In genomic region chr9:5186416-5187169, GRCh38 we compare ENCODE assay signal across 9 cellular contexts. TPM values are rescaled to one million over a fixed set of nuclear protein-coding genes. Genes with fewer than 3 reads are reported as not detected.
DNase-seq lines count a peak whose midpoint lies in the region; ATAC-seq and TF ChIP-seq lines count a peak whose summit lies in the region.
"Had no signal": no experiment of that assay in that cellular context is flagged by ENCODE, and none has a peak within 500 bp of the region (broad histone marks: within the 10 kb centered on the region; RNA-seq: fewer than 3 reads in every experiment).

No MANE protein-coding gene starts in this region.

- peaks cover 13% of the 10 kb centered on the region for H3K4me1 Mint-ChIP-seq in activated naive CD4-positive, alpha-beta T cell treated with anti-CD3 and anti-CD28 coated beads for 36 hours (ENCODE audit: low read depth)

- H3K4me3 Mint-ChIP-seq in activated naive CD4-positive, alpha-beta T cell treated with anti-CD3 and anti-CD28 coated beads for 36 hours, result no peak overlapping the region
- H3K4me3 Mint-ChIP-seq: activated naive CD4-positive, alpha-beta T cell treated with anti-CD3 and anti-CD28 coated beads, Interleukin-2, amount 50 U/mL, for 24 hours had no signal

- H3K36me3 ChIP-seq in psoas muscle (ENCODE audit: insufficient read depth in 1 of 2, low read depth in 1 of 2), result no peaks in the 10 kb centered on the region

- WGBS in psoas muscle, 3 donors, result 34 to 36% (median 36%) methylated on average over 8 of the region's 8 CpGs

- intact Hi-C loops in activated naive CD4-positive, alpha-beta T cell treated with anti-CD3 and anti-CD28 coated beads for 36 hours (cut with micrococcal nuclease), result loop anchor here (1.0 to 5.0 kb wide), 10 partner anchors 76 to 646 kb away; partner anchors contain the start of gene ERMP1
- intact Hi-C loops in psoas muscle (cut with DNase I), result loop anchor here (5.0 kb wide), 3 partner anchors 401 to 416 kb away; no protein-coding TSS in a partner anchor

- no peak overlapping the region for H3K27ac Mint-ChIP-seq in activated naive CD4-positive, alpha-beta T cell treated with anti-CD3 and anti-CD28 coated beads for 36 hours
- H3K27ac Mint-ChIP-seq: activated naive CD4-positive, alpha-beta T cell treated with anti-CD3 and anti-CD28 coated beads, Interleukin-2, amount 50 U/mL, for 24 hours had no signal

- no peaks in the 10 kb centered on the region for H3K9me3 ChIP-seq in psoas muscle

- peak in 3 of 4 donors; percentile 53 to 77 (median 62) for ATAC-seq in psoas muscle
- no peak for ATAC-seq in HG03139 (IDR thresholded peaks at IDR 0.05; ENCODE audit: unreplicated experiment)

- no peaks in the 10 kb centered on the region for H3K4me1 ChIP-seq in psoas muscle

- H3K9me3 Mint-ChIP-seq in activated naive CD4-positive, alpha-beta T cell treated with anti-CD3 and anti-CD28 coated beads for 36 hours, result no peaks in the 10 kb centered on the region
- H3K9me3 Mint-ChIP-seq: activated naive CD4-positive, alpha-beta T cell treated with anti-CD3 and anti-CD28 coated beads, Interleukin-2, amount 50 U/mL, for 24 hours had no signal

- DNase-seq in EH (ENCODE audit: low read depth) (peak; percentile 67), HuH-7 (ENCODE audit: low spot score) (peak; percentile 34), RKO (ENCODE audit: low spot score) (peak; percentile 65), globus pallidus (ENCODE audit: low spot score) (peak; percentile 33), psoas muscle (no peak), cortex of kidney (lab: John Stamatoyannopoulos, UW) (no peak)
- peak; percentile 79 for DNase-seq in activated naive CD4-positive, alpha-beta T cell treated with anti-CD3 and anti-CD28 coated beads for 36 hours

- H3K4me3 ChIP-seq in psoas muscle, result no peak overlapping the region

- no peak overlapping the region for H3K27ac ChIP-seq in psoas muscle

- H3K36me3 Mint-ChIP-seq in activated naive CD4-positive, alpha-beta T cell treated with anti-CD3 and anti-CD28 coated beads for 36 hours (ENCODE audit: low read depth), result no peaks in the 10 kb centered on the region
- H3K36me3 Mint-ChIP-seq: activated naive CD4-positive, alpha-beta T cell treated with anti-CD3 and anti-CD28 coated beads, Interleukin-2, amount 50 U/mL, for 24 hours had no signal

- peaks cover 0 to 3% (median 0%) of the 10 kb centered on the region in 3 donors for H3K27me3 ChIP-seq in psoas muscle (ENCODE audit: insufficient read depth in 3 of 3, low read length in 2 of 3)

- TF ChIP-seq CTCF in psoas muscle (IDR thresholded peaks at IDR 0.05), result peak; percentile 70

- H3K27me3 Mint-ChIP-seq in activated naive CD4-positive, alpha-beta T cell treated with anti-CD3 and anti-CD28 coated beads for 36 hours (ENCODE audit: low read depth), result no peaks in the 10 kb centered on the region
- H3K27me3 Mint-ChIP-seq: activated naive CD4-positive, alpha-beta T cell treated with anti-CD3 and anti-CD28 coated beads, Interleukin-2, amount 50 U/mL, for 24 hours had no signal

- CTCF ChIA-PET in activated naive CD4-positive, alpha-beta T cell treated with anti-CD3 and anti-CD28 coated beads for 36 hours (lab: Charles Lee), result interaction anchor here (0.7 to 2.4 kb wide), 33 partner anchors 8 to 582 kb away, joined by 3 to 45 read pairs (median 5); partner anchors contain the start of genes CD274, PDCD1LG2 and PLGRKT

RNA-seq across cellular contexts. Expression of gene INSL6, which starts 1.2 kb away (rescaled TPM):
- total RNA-seq in activated naive CD4-positive, alpha-beta T cell treated with anti-CD3 and anti-CD28 coated beads for 36 hours, result not detected
- total RNA-seq in psoas muscle, result not detected
- not detected for polyA plus RNA-seq in psoas muscle

RNA-seq across cellular contexts. Expression of gene INSL4, which starts 44.6 kb away (rescaled TPM):
- total RNA-seq in activated naive CD4-positive, alpha-beta T cell treated with anti-CD3 and anti-CD28 coated beads for 36 hours, result not detected
- total RNA-seq in psoas muscle, result not detected
- under 1 TPM in 2 of 3 donors, not detected in 1; 0.01 to 0.04 TPM for polyA plus RNA-seq in psoas muscle

Comparison
In these comparisons a context has a peak if more than half of its experiments do, and no peak if none do; other contexts are left out.
1. DNase-seq: peak in EH (single experiment), HuH-7 (single experiment), RKO (single experiment), activated naive CD4-positive, alpha-beta T cell treated with anti-CD3 and anti-CD28 coated beads for 36 hours (single experiment) and globus pallidus (single experiment); none in psoas muscle (0 of 2) and cortex of kidney (single experiment).